1 cellular context compared by ENCODE assay signal in genomic region chr17:78397681-78398101, GRCh38.
TF ChIP-seq lines count a peak whose summit lies in the region.

No MANE protein-coding gene starts in this region.

TF ChIP-seq in WTC11, 78 proteins besides CTCF, POLR2A, EP300 and RAD21 (continued from another document):
- TF ChIP-seq, protein P1, sequence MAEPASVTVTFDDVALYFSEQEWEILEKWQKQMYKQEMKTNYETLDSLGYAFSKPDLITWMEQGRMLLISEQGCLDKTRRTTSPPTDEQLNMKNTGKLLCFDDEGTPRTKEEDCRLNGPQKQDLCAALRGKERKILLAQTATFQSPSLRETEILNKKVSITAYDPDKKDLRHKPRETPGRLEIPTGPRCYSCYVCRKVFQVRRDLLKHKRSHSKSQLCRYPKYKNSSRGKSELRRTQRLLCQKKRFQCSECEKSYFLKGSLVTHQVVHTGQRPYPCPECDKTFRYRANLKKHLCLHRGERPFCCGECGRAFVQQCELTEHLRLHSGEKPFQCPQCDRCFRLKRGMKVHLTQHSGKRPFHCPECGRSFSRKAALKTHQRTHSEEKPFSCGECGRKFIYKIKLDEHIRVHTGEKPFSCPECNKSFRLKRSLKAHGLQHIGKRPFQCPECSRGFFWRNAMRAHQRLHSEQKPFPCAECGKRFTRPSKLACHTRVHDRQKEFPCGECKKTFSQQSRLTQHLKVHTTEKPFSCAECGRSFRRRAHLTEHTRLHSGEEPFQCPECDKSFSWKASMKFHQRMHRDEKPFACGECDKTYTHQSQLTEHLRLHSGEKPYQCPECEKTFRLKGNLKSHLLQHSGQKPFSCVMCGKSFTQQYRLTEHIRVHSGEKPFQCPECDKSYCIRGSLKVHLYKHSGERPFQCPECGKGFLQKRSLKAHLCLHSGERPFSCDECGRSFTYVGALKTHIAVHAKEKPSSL (CRISPR knock-in tag; conservative IDR thresholded peaks at IDR 0.05), result no peak
- TF ChIP-seq PRRX2 (CRISPR knock-in tag; IDR thresholded peaks at IDR 0.05) (no peak), ZMAT4 (CRISPR knock-in tag; IDR thresholded peaks at IDR 0.05) (no peak), OVOL2 (CRISPR knock-in tag; IDR thresholded peaks at IDR 0.05; ENCODE audit: borderline replicate concordance) (no peak), ERG (CRISPR knock-in tag; IDR thresholded peaks at IDR 0.05) (no peak), JAZF1 (CRISPR knock-in tag; IDR thresholded peaks at IDR 0.05) (no peak), ZNF671 (CRISPR knock-in tag; IDR thresholded peaks at IDR 0.05) (no peak), AFF4 (CRISPR knock-in tag; IDR thresholded peaks at IDR 0.05; ENCODE audit: borderline replicate concordance) (no peak), FOXK1 (CRISPR knock-in tag; IDR thresholded peaks at IDR 0.05) (no peak), E2F1 (CRISPR knock-in tag; IDR thresholded peaks at IDR 0.05) (no peak), ZNF416 (CRISPR knock-in tag; IDR thresholded peaks at IDR 0.05) (no peak), ATF3 (CRISPR knock-in tag; conservative IDR thresholded peaks at IDR 0.05) (no peak)
- TF ChIP-seq, protein P2, sequence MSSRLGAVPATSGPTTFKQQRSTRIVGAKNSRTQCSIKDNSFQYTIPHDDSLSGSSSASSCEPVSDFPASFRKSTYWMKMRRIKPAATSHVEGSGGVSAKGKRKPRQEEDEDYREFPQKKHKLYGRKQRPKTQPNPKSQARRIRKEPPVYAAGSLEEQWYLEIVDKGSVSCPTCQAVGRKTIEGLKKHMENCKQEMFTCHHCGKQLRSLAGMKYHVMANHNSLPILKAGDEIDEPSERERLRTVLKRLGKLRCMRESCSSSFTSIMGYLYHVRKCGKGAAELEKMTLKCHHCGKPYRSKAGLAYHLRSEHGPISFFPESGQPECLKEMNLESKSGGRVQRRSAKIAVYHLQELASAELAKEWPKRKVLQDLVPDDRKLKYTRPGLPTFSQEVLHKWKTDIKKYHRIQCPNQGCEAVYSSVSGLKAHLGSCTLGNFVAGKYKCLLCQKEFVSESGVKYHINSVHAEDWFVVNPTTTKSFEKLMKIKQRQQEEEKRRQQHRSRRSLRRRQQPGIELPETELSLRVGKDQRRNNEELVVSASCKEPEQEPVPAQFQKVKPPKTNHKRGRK (CRISPR knock-in tag; IDR thresholded peaks at IDR 0.05; ENCODE audit: borderline replicate concordance), result no peak
- TF ChIP-seq, protein P3, sequence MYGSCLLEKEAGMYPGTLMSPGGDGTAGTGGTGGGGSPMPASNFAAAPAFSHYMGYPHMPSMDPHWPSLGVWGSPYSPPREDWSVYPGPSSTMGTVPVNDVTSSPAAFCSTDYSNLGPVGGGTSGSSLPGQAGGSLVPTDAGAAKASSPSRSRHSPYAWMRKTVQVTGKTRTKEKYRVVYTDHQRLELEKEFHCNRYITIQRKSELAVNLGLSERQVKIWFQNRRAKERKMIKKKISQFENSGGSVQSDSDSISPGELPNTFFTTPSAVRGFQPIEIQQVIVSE (CRISPR knock-in tag; IDR thresholded peaks at IDR 0.05; ENCODE audit: borderline replicate concordance), result no peak
